Comparison of ENCODE assay signal across 26 cellular contexts in the genomic region with DNA sequence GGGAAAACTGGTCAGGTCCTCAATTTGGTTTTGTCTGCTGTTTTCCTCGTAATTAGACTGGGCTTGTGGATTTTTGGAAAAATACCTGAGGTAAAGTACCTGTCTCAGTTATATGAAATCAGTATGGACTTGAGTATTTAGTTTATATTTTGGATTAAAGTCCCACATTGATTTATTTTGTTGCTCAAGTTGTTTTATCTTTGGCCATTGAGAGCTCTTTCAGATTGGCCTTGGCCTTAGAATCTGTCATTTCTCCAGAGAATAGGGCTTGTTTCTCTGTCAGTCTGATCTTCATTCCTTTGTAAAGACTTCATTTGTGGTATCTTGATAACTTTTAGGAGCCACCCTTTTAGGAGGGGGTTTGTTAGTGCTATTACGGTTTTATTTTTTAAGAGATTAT. TPM values are rescaled to one million over a fixed set of nuclear protein-coding genes. Genes with fewer than 3 reads are reported as not detected.
DNase-seq lines count a peak whose midpoint lies in the region; ATAC-seq and TF ChIP-seq lines count a peak whose summit lies in the region.
"Had no signal": no experiment of that assay in that cellular context is flagged by ENCODE, and none has a peak within 500 bp of the region (broad histone marks: within the 10 kb centered on the region; RNA-seq: fewer than 3 reads in every experiment).

No MANE protein-coding gene starts in this region.

- no peak overlapping the region for H3K4ac ChIP-seq in mesenchymal stem cell (ENCODE audit: low read depth in 1 of 2, low read length in 2 of 2)

- intact Hi-C loops in MCF 10A (cut with micrococcal nuclease) (no loop called here), mammary epithelial cell (cut with micrococcal nuclease) (no loop called here), aorta (cut with DNase I) (no loop called here)

- H3K9ac ChIP-seq in mammary epithelial cell (ENCODE audit: insufficient read depth, low read length) (no peak overlapping the region), endodermal cell (ENCODE audit: extremely low read depth, low read length, poor library complexity, severe bottlenecking) (no peak overlapping the region), mesenchymal stem cell (ENCODE audit: low read length) (no peak overlapping the region), MM.1S (ENCODE audit: low read length) (no peak overlapping the region)

- H3K23ac ChIP-seq in mesenchymal stem cell (ENCODE audit: low read length in 2 of 2) = no peak overlapping the region

- H3K4me3 Mint-ChIP-seq in MCF 10A (ENCODE audit: unreplicated experiment) (no peak overlapping the region), endodermal cell (no peak overlapping the region)
- H3K4me3 Mint-ChIP-seq: CD14-positive monocyte had no signal

- H3K9me3 ChIP-seq in mammary epithelial cell (replicated peaks; ENCODE audit: insufficient read depth, low read length) (no peaks in the 10 kb centered on the region), endodermal cell (ENCODE audit: control insufficient read depth, low read length) (no peaks in the 10 kb centered on the region), mesenchymal stem cell (ENCODE audit: control insufficient read depth, low read length) (no peaks in the 10 kb centered on the region), MM.1S (replicated peaks; ENCODE audit: insufficient read depth, low read length) (no peaks in the 10 kb centered on the region), aorta (ENCODE audit: control insufficient read depth, low read length) (no peaks in the 10 kb centered on the region)
- H3K9me3 ChIP-seq: BE2C, SJSA1 had no signal

- H3K4me3 ChIP-seq in mammary epithelial cell (replicated peaks in 1 of 3; ENCODE audit: insufficient read depth in 1 of 3, low read depth in 2 of 3, low read length in 3 of 3) (no peak overlapping the region), endodermal cell (ENCODE audit: low read length) (no peak overlapping the region), mesenchymal stem cell (ENCODE audit: insufficient read depth in 1 of 2, low read depth in 1 of 2, low read length in 2 of 2) (no peak overlapping the region), MM.1S (ENCODE audit: low read length) (no peak overlapping the region), aorta (ENCODE audit: low read length in 2 of 2) (no peak overlapping the region)
- H3K4me3 ChIP-seq: SJSA1 had no signal

- peaks cover 41% of the 10 kb centered on the region for H3K36me3 Mint-ChIP-seq in MCF 10A (ENCODE audit: insufficient read depth, unreplicated experiment)
- peaks cover 18% of the 10 kb centered on the region for H3K36me3 Mint-ChIP-seq in endodermal cell (ENCODE audit: low read depth)

- POLR2A ChIA-PET in MCF 10A (lab: Yijun Ruan, JAX) = interaction anchor here (0.6 to 2.8 kb wide), 6 partner anchors 8 to 60 kb away, joined by 3 to 18 read pairs (median 3); a partner anchor contains a TSS

- H4K20me1 ChIP-seq in mammary epithelial cell (ENCODE audit: insufficient read depth, low read length) = no peaks in the 10 kb centered on the region
- H4K20me1 ChIP-seq in MM.1S (ENCODE audit: insufficient read depth, low read length) = peaks cover 4% of the 10 kb centered on the region; the same call in 1 of the 2 replicates

- no peak for ATAC-seq in aorta (ENCODE audit: low FRiP score)

- H2BK5ac ChIP-seq in mesenchymal stem cell (ENCODE audit: low read depth, low read length, poor library complexity, severe bottlenecking) = peak overlapping the region; percentile 19

- no peak overlapping the region for H2BK15ac ChIP-seq in mesenchymal stem cell (ENCODE audit: low read depth, poor library complexity, severe bottlenecking)

- H3K4me2 ChIP-seq in mammary epithelial cell (ENCODE audit: insufficient read depth, low read depth, low read length) (no peak overlapping the region), mesenchymal stem cell (ENCODE audit: low read length, poor library complexity, severe bottlenecking) (no peak overlapping the region), MM.1S (ENCODE audit: low read depth, low read length) (no peak overlapping the region)

- in situ Hi-C loops in mammary epithelial cell (cut with MboI; ENCODE audit: low sequenced_read_pairs in 2 of 2) = no loop called here

- no peaks in the 10 kb centered on the region for H3K79me1 ChIP-seq in mesenchymal stem cell (replicated peaks; ENCODE audit: low read length, poor library complexity, severe bottlenecking)

- no peaks in the 10 kb centered on the region for H3K9me2 ChIP-seq in MM.1S (replicated peaks; ENCODE audit: insufficient read depth, low read length)

- no peaks in the 10 kb centered on the region for H3K27me3 ChIP-seq in mammary epithelial cell (ENCODE audit: insufficient read depth, low read length)
- H3K27me3 ChIP-seq in endodermal cell (ENCODE audit: control insufficient read depth, insufficient read depth, low read length, poor library complexity, severe bottlenecking) = no peaks in the 10 kb centered on the region
- H3K27me3 ChIP-seq in mesenchymal stem cell (ENCODE audit: control insufficient read depth in 1 of 2, insufficient read depth in 1 of 2, low read length in 2 of 2) = no peaks in the 10 kb centered on the region
- no peaks in the 10 kb centered on the region for H3K27me3 ChIP-seq in MM.1S (replicated peaks; ENCODE audit: insufficient read depth, low read length)
- no peaks in the 10 kb centered on the region for H3K27me3 ChIP-seq in aorta (ENCODE audit: control insufficient read depth in 1 of 2, insufficient read depth in 2 of 2, low read length in 1 of 2)
- H3K27me3 ChIP-seq: BE2C, SJSA1 had no signal

- dilution Hi-C loops in mammary epithelial cell (cut with HindIII; ENCODE audit: low sequenced_read_pairs) = no loop called here

- WGBS in mammary epithelial cell (ENCODE audit: low coverage, missing lambda C conversion rate) = 81% methylated on average over 2 of the region's 2 CpGs
- WGBS in endodermal cell (ENCODE audit: insufficient coverage in 1 of 2, insufficient read length in 1 of 2), 2 experiments = 83 to 98% methylated on average over 1 to 2 of the region's 2 CpGs
- 98% methylated on average over 2 of the region's 2 CpGs for WGBS in mesenchymal stem cell
- 71 to 79% methylated on average over 2 of the region's 2 CpGs for WGBS in aorta, 2 donors

- peaks cover 8% of the 10 kb centered on the region for H3K4me1 ChIP-seq in mammary epithelial cell (ENCODE audit: insufficient read depth, low read length)
- H3K4me1 ChIP-seq in endodermal cell (ENCODE audit: control insufficient read depth, insufficient read depth, low read length) = no peaks in the 10 kb centered on the region
- peaks cover 7% of the 10 kb centered on the region for H3K4me1 ChIP-seq in mesenchymal stem cell (ENCODE audit: control insufficient read depth, insufficient read depth, low read depth, low read length)
- H3K4me1 ChIP-seq in MM.1S (ENCODE audit: low read length) = no peaks in the 10 kb centered on the region
- H3K4me1 ChIP-seq in aorta (ENCODE audit: control insufficient read depth in 1 of 2, insufficient read depth in 2 of 2, low read length in 2 of 2) = peaks cover 0 to 2% of the 10 kb centered on the region in 2 donors
- H3K4me1 ChIP-seq: SJSA1 had no signal

- no peak overlapping the region for H4K91ac ChIP-seq in mesenchymal stem cell (ENCODE audit: low read length)

- no peak overlapping the region for H4K8ac ChIP-seq in mesenchymal stem cell (ENCODE audit: low read length)

- no peak overlapping the region for H3K14ac ChIP-seq in mesenchymal stem cell (ENCODE audit: low read length in 2 of 2)

- CTCF ChIA-PET in MCF 10A (lab: Yijun Ruan, JAX) = interaction anchor here (0.6 to 3.4 kb wide), 8 partner anchors 9 to 431 kb away, joined by 3 to 12 read pairs (median 3); a partner anchor contains a TSS
- CTCF ChIA-PET in mammary epithelial cell (lab: Charles Lee; ENCODE audit: low non-redundant PET) = no interaction called here

- no peak for TF ChIP-seq CTCF in MCF 10A (IDR thresholded peaks at IDR 0.05; ENCODE audit: unreplicated experiment)
- no peak for TF ChIP-seq CTCF in mammary epithelial cell (conservative IDR thresholded peaks at IDR 0.05 in 1 of 2, IDR thresholded peaks at IDR 0.05 in 1 of 2; ENCODE audit: extremely low read depth in 1 of 2, insufficient read depth in 1 of 2, low read depth in 1 of 2, low read length in 2 of 2)
- no peak for TF ChIP-seq CTCF in endodermal cell (conservative IDR thresholded peaks at IDR 0.05)
- no peak for TF ChIP-seq CTCF in MM.1S (IDR thresholded peaks at IDR 0.05; ENCODE audit: low read length)

- no peak overlapping the region for H2AFZ ChIP-seq in mammary epithelial cell (ENCODE audit: low read depth, low read length)
- no peak overlapping the region for H2AFZ ChIP-seq in mesenchymal stem cell (ENCODE audit: low read depth, low read length)
- no peak overlapping the region for H2AFZ ChIP-seq in MM.1S (ENCODE audit: low read length)

- H2AK5ac ChIP-seq in mesenchymal stem cell (ENCODE audit: low read length, severe bottlenecking) = no peak overlapping the region

- BruUV-seq in MCF 10A (replicated peaks; lab: Mats Ljungman, UMichigan) (no TSS peak), mammary epithelial cell (replicated peaks; lab: Mats Ljungman, UMichigan) (no TSS peak)

- H3K27me3 Mint-ChIP-seq in MCF 10A (ENCODE audit: insufficient read depth, unreplicated experiment) (no peaks in the 10 kb centered on the region), endodermal cell (ENCODE audit: insufficient read depth) (no peaks in the 10 kb centered on the region)

- no peaks in the 10 kb centered on the region for H3F3A ChIP-seq in MM.1S (ENCODE audit: insufficient read depth, low read length)

- peaks cover 5% of the 10 kb centered on the region for H3K36me3 ChIP-seq in mammary epithelial cell (ENCODE audit: insufficient read depth, low read length)
- H3K36me3 ChIP-seq in endodermal cell (ENCODE audit: control insufficient read depth, insufficient read depth, low read length) = peaks cover 31% of the 10 kb centered on the region
- peaks cover 25 to 27% of the 10 kb centered on the region in 2 experiments for H3K36me3 ChIP-seq in mesenchymal stem cell (ENCODE audit: control insufficient read depth in 1 of 2, insufficient read depth in 2 of 2, low read depth in 1 of 2, low read length in 2 of 2)
- H3K36me3 ChIP-seq in MM.1S (replicated peaks; ENCODE audit: insufficient read depth, low read length) = no peaks in the 10 kb centered on the region
- H3K36me3 ChIP-seq in aorta (ENCODE audit: control insufficient read depth in 1 of 2, insufficient read depth in 2 of 2, low read length in 1 of 2) = no peaks in the 10 kb centered on the region
- H3K36me3 ChIP-seq: SJSA1 had no signal

- no peaks in the 10 kb centered on the region for H3K9me3 Mint-ChIP-seq in MCF 10A (ENCODE audit: unreplicated experiment)
- no peaks in the 10 kb centered on the region for H3K9me3 Mint-ChIP-seq in endodermal cell

- H3K27ac Mint-ChIP-seq in MCF 10A (ENCODE audit: low read depth, unreplicated experiment) = peak overlapping the region; percentile 39
- peak overlapping the region; percentile 44 for H3K27ac Mint-ChIP-seq in endodermal cell

- H3K18ac ChIP-seq in mesenchymal stem cell (ENCODE audit: low read depth in 1 of 2, low read length in 2 of 2) = no peak overlapping the region

- H2BK120ac ChIP-seq in mesenchymal stem cell (ENCODE audit: low read depth, low read length) = no peak overlapping the region

- H3K79me2 ChIP-seq in mammary epithelial cell (ENCODE audit: insufficient read depth, low read length) = peaks cover 96% of the 10 kb centered on the region
- peaks cover 77% of the 10 kb centered on the region for H3K79me2 ChIP-seq in MM.1S (ENCODE audit: low read length)

- no peak overlapping the region for H2BK12ac ChIP-seq in mesenchymal stem cell (ENCODE audit: low read length in 2 of 2)

- H3K27ac ChIP-seq in mammary epithelial cell (ENCODE audit: insufficient read depth, low read depth, low read length) = no peak overlapping the region
- no peak overlapping the region for H3K27ac ChIP-seq in endodermal cell (ENCODE audit: low read depth, low read length)
- H3K27ac ChIP-seq in mesenchymal stem cell (ENCODE audit: low read length, poor library complexity, severe bottlenecking) = no peak overlapping the region
- no peak overlapping the region for H3K27ac ChIP-seq in MM.1S (ENCODE audit: low read length)
- no peak overlapping the region for H3K27ac ChIP-seq in aorta (ENCODE audit: low read depth in 1 of 2, low read length in 2 of 2)
- H3K27ac ChIP-seq: SJSA1 had no signal

- H3K4me1 Mint-ChIP-seq in MCF 10A (ENCODE audit: insufficient read depth, unreplicated experiment) (peaks cover 40% of the 10 kb centered on the region), endodermal cell (peaks cover 23% of the 10 kb centered on the region)

- DNase-seq in MCF 10A (ENCODE audit: unreplicated experiment) (no peak), mammary epithelial cell (no peak), endodermal cell (no peak), mesenchymal stem cell (no peak), HPDE6-E6E7 (ENCODE audit: extremely low spot score) (no peak), MM.1S (no peak), aorta (no peak)
- DNase-seq: 8988T, ACHN, BE2C, Calu3, DND-41, H7, IMR-90, KG1, NCI-H1048, NCI-H1417, NCI-H1694, NCI-H2029 treated with DMSO at 0.1 percent for 48 hours, NCI-H446 treated with DMSO at 0.1 percent for 48 hours, NCI-H526, NCI-H82, Right ventricle myocardium superior, RPMI8226 had no signal

RNA-seq across cellular contexts. Expression of a gene that starts 21.2 kb away (rescaled TPM):
- 58.0 and 64.4 TPM in 2 replicates for total RNA-seq in MCF 10A (2022)
- 10 to 100 TPM; 68.4 to 71.8 TPM for total RNA-seq in mammary epithelial cell
- polyA plus RNA-seq in mammary epithelial cell = 56.3 TPM
- 41.6 TPM for polyA minus RNA-seq in mammary epithelial cell
- total RNA-seq in endodermal cell = 10 to 100 TPM; 36.4 to 39.8 TPM
- polyA plus RNA-seq in endodermal cell (2013, experiment 1 of 2) = 37.1 TPM
- 37.3 TPM for polyA plus RNA-seq in endodermal cell (2013, experiment 2 of 2)
- polyA plus RNA-seq in mesenchymal stem cell (2013, experiment 1 of 2) = 30.9 TPM
- polyA plus RNA-seq in mesenchymal stem cell (2013, experiment 2 of 2) = 29.7 TPM
- total RNA-seq in aorta = 10 to 100 TPM; 39.3 to 41.9 TPM
- polyA plus RNA-seq in aorta = 10 to 100 TPM; 29.2 to 29.4 TPM
